Comparison of ENCODE assay signal across 34 cellular contexts in the genomic region with DNA sequence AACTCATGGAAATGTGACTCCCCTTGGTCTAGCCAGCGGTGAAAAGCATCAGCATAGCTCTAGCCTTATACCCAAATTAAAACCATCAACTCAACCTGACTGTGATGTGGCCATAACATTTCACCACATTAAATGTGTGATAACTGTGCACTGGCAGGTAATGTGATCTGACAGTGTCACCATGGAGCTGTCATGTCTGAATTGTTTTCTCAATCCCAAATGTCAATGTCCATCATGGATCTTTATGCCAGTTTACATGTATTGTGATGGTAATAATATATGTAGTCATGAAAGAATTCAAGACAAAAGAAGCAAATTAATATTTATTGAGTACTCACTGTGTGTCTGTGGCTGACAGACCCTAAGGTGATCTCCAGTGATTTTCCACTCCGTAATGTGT.
"Had no signal": no experiment of that assay in that cellular context is flagged by ENCODE, and none has a peak within 500 bp of the region (broad histone marks: within the 10 kb centered on the region; RNA-seq: fewer than 3 reads in every experiment).

No MANE protein-coding gene starts in this region.

- H3K9me3 ChIP-seq: MG63 had no signal

- DNase-seq: Karpas-422, Kasumi-1, MG63, MM.1S, MV-4-11, NCI-H1048, NCI-H1092, NCI-H1092 treated with DMSO at 0.1 percent for 48 hours, NCI-H1105, NCI-H1105 treated with DMSO at 0.1 percent for 48 hours, NCI-H1417, NCI-H1417 treated with DMSO at 0.1 percent for 48 hours, NCI-H1436, NCI-H1436 treated with DMSO at 0.1 percent for 48 hours, NCI-H146, NCI-H1694, NCI-H1694 treated with DMSO at 0.1 percent for 48 hours, NCI-H187, NCI-H187 treated with DMSO at 0.1 percent for 48 hours, NCI-H1930, NCI-H2029, NCI-H2029 treated with DMSO at 0.1 percent for 48 hours, NCI-H2081, NCI-H2081 treated with DMSO at 0.1 percent for 48 hours, NCI-H2107, NCI-H2171, NCI-H2171 treated with DMSO at 0.1 percent for 48 hours, NCI-H2227 treated with DMSO at 0.1 percent for 48 hours, NCI-H226, NCI-H345, NCI-H446, NCI-H446 treated with DMSO at 0.1 percent for 48 hours, NCI-H510A had no signal

- H3K36me3 ChIP-seq: MG63 had no signal

- H3K4me2 ChIP-seq: KMS-11 had no signal

- H3K9ac ChIP-seq: KMS-11 had no signal

- H3K27ac ChIP-seq: KMS-11 had no signal

- H3K27me3 ChIP-seq: MG63 had no signal

- H3K4me3 ChIP-seq: MG63 had no signal
